8 cellular contexts compared by ENCODE assay signal in the genomic region with DNA sequence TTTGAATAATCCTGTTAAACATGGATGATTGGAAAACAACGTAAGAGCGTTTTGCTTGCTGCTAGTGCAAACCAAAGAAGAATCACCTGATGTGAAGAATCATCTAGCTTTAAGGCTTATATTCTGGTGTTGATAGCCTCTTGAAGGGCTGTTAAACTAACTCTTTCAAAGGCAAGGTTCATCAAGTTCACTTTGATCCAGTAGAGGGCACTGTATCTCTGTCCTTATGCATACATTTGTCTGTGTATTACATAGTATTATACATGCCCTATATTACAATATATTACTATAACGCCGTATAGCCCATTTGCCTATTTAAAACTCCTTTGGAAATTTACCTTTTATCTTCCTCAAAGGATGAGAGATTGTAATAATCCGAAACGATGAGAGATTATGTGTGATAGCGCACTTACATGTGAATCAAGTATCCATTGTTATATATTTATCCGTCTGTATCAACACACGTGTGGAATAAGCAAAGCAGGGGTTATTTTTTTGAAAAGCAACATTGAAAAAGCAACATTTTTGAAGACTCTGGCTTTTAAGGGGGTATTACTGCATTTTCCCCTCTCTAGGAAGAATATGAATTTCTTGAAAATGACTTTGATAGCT. TPM values are rescaled to one million over a fixed set of nuclear protein-coding genes. Genes with fewer than 3 reads are reported as not detected.
A peak's percentile ranks its signal among the peaks of the same experiment; 100 is the strongest.
DNase-seq lines count a peak whose midpoint lies in the region; ATAC-seq and TF ChIP-seq lines count a peak whose summit lies in the region.

No MANE protein-coding gene starts in this region.

- H3K27me3 ChIP-seq in A673 (replicated peaks; ENCODE audit: insufficient read depth, low read depth, low read length, poor library complexity), result peaks cover 7% of the 10 kb centered on the region

- H3K27ac ChIP-seq in A673 (ENCODE audit: low read depth, low read length, poor library complexity, severe bottlenecking), result no peak overlapping the region

- H3K36me3 ChIP-seq in A673 (ENCODE audit: insufficient read depth, low read length, poor library complexity, severe bottlenecking), result no peaks in the 10 kb centered on the region

- DNase-seq in A673 (ENCODE audit: low spot score), result peak; percentile 77
- peak; percentile 72 for DNase-seq in NB4 (ENCODE audit: low read depth)
- peak; percentile 34 for DNase-seq in SKM-1 (lab: John Stamatoyannopoulos, UW; ENCODE audit: unreplicated experiment)
- DNase-seq in foreskin melanocyte, result peak; percentile 47
- peak; percentile 52 for DNase-seq in renal cortical epithelial cell (ENCODE audit: low read depth)
- no peak for DNase-seq in epidermal melanocyte (ENCODE audit: insufficient read length, low spot score)

- H3K9me3 ChIP-seq in A673 (ENCODE audit: low read depth, low read length, poor library complexity, severe bottlenecking), result no peaks in the 10 kb centered on the region

- POLR2A ChIA-PET in A673 (lab: Charles Lee; ENCODE audit: low non-redundant PET), result no interaction called here

- BruUV-seq in A673 (replicated peaks; lab: Mats Ljungman, UMichigan), result no TSS peak

- CTCF ChIA-PET in A673 (lab: Charles Lee), result interaction anchor here (1.6 to 2.2 kb wide), 2 partner anchors 437 to 490 kb away, joined by 8 read pairs; no protein-coding TSS in a partner anchor

- H3K4me3 ChIP-seq in A673 (ENCODE audit: low read depth, low read length, poor library complexity, severe bottlenecking), result no peak overlapping the region
- no peak overlapping the region for H3K4me3 ChIP-seq in NB4 (ENCODE audit: low read depth, low read length)

- H3K4me1 ChIP-seq in A673 (ENCODE audit: insufficient read depth, low read length, poor library complexity, severe bottlenecking), result no peaks in the 10 kb centered on the region

- TF ChIP-seq POLR2A in NB4 (IDR thresholded peaks at IDR 0.05; ENCODE audit: extremely low read depth, insufficient read length) (no peak), GM18505 (IDR thresholded peaks at IDR 0.05; ENCODE audit: borderline replicate concordance, extremely low read depth, insufficient read depth, insufficient read length) (no peak)

- intact Hi-C loops in A673 (cut with micrococcal nuclease; ENCODE audit: unreplicated experiment), result loop anchor here (1.0 to 10.0 kb wide), 3 partner anchors 257 to 490 kb away; no protein-coding TSS in a partner anchor

- no peak for ATAC-seq in GM18505 (IDR thresholded peaks at IDR 0.05; ENCODE audit: unreplicated experiment)

- TF ChIP-seq CTCF in A673 (conservative IDR thresholded peaks at IDR 0.05; ENCODE audit: low read depth, low read length) (peak; percentile 72), GM12873 (IDR thresholded peaks at IDR 0.05; ENCODE audit: insufficient read depth, low read depth, low read length, missing control alignments) (peak; percentile 63), NB4 (IDR thresholded peaks at IDR 0.05; ENCODE audit: low read depth, low read length) (peak; percentile 60)

RNA-seq across cellular contexts. Expression of gene NRN1, which starts 50.8 kb away (rescaled TPM):
- 37.0 and 46.1 TPM in 2 replicates for total RNA-seq in A673 (2021)
- 0.45 and 3.6 TPM in 2 replicates for total RNA-seq in renal cortical epithelial cell
